9 cellular contexts compared by ENCODE assay signal in the genomic region with DNA sequence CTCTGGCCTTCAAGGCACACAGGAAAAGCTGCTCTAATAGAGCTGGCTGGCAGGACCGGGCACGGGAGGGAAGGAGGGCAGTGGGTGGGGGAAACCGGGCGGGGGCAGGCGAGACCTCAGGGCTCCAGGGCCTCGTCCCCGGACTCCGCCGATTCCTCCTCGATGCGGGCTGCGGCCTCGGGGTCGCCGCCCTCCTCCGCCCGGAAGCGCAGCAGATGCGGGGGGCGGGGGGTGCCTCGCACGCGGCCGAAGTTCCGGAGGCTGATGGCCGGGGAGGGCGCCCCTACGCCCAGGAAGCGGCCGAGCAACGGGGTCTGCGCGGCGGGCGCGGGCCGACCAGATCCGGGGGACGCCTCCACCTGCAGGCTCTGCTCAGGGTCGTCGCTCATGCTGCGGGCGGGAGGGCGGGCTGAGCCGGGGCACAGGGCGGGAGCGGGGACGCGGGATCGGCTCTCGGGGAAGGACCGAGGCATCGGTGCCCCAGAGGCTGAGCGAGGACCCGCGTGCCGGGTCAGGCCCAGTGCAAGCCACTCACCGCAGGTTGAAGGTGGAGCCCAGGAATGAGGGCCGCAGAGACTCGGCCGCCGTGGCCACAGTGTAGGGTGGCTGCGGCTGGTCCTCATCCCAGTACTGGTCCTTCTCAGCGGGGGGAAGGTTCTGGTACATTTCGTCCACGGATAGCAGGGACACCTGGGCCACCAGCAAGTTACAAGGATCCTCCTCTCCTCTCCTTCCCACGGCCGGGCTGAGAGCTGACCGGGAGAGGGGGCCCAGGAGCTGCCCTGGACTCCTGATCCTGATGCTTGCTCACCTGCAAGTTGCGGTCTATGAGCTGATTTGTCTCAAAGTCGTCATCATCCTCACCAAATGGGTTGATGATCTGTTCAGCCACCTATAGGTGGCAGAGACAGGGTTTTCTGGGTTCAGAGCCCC. TPM values are rescaled to one million over a fixed set of nuclear protein-coding genes. Genes with fewer than 3 reads are reported as not detected.
DNase-seq lines count a peak whose midpoint lies in the region; ATAC-seq and TF ChIP-seq lines count a peak whose summit lies in the region.
"Had no signal": no experiment of that assay in that cellular context is flagged by ENCODE, and none has a peak within 500 bp of the region (broad histone marks: within the 10 kb centered on the region; RNA-seq: fewer than 3 reads in every experiment).

No MANE protein-coding gene starts in this region.

- ATAC-seq in mucosa of descending colon = peak; percentile 27
- no peak for ATAC-seq in GM18907 (IDR thresholded peaks at IDR 0.05; ENCODE audit: unreplicated experiment)

- TF ChIP-seq CTCF in coronary artery (IDR thresholded peaks at IDR 0.05) (no peak), mucosa of descending colon (IDR thresholded peaks at IDR 0.05) (no peak)

- no peaks in the 10 kb centered on the region for H3K36me3 ChIP-seq in mucosa of descending colon (ENCODE audit: low read depth)

- peak overlapping the region; percentile 69 for H3K4me3 ChIP-seq in coronary artery
- no peak overlapping the region for H3K4me3 ChIP-seq in mucosa of descending colon

- peak; percentile 28 for DNase-seq in EH (ENCODE audit: low read depth)
- peak; percentile 25 for DNase-seq in NCI-H1092 treated with DMSO at 0.1 percent for 48 hours (lab: John Stamatoyannopoulos, UW)
- no peak for DNase-seq in coronary artery (ENCODE audit: low spot score)
- peak in 1 of 3 donors; percentile 66 for DNase-seq in mucosa of descending colon
- DNase-seq in NCI-H2029 (lab: John Stamatoyannopoulos, UW) = no peak
- no peak for DNase-seq in central memory CD4-positive, alpha-beta T cell
- DNase-seq in T1000 (lab: John Stamatoyannopoulos, UW) = no peak

- intact Hi-C loops in mucosa of descending colon (cut with DNase I, micrococcal nuclease) = loop anchor here in 1 of 2 donors (10.0 kb wide), 1 partner anchor 50 kb away; no protein-coding TSS in a partner anchor

- peak overlapping the region; percentile 7 to 26 for H3K27ac ChIP-seq in coronary artery

- H3K9me3 ChIP-seq in mucosa of descending colon = no peaks in the 10 kb centered on the region

- H3K4me1 ChIP-seq in mucosa of descending colon (ENCODE audit: low read depth) = peaks cover 16% of the 10 kb centered on the region

RNA-seq across cellular contexts. Expression of a gene that starts 3.6 kb away (rescaled TPM):
- 100 to 1,000 TPM in 1 of 3 donors, 10 to 100 TPM in 2; 35.1 to 179 (median 94.0) TPM for total RNA-seq in mucosa of descending colon
- total RNA-seq: NCI-H460 had no signal

RNA-seq across cellular contexts. Expression of a gene that starts 9.0 kb away (rescaled TPM):
- 1,000 to 10,000 TPM; 1,308 to 1,364 (median 1,337) TPM for total RNA-seq in mucosa of descending colon

RNA-seq across cellular contexts. Expression of a gene that starts 15.8 kb away (rescaled TPM):
- total RNA-seq in mucosa of descending colon = 10 to 100 TPM in 2 of 3 donors, 1 to 10 TPM in 1; 6.4 to 14.5 (median 12.0) TPM

RNA-seq across cellular contexts. Expression of a gene that starts 22.8 kb away (rescaled TPM):
- 1 to 10 TPM in 1 of 3 donors, under 1 TPM in 1, not detected in 1; 0.67 to 1.6 TPM for total RNA-seq in mucosa of descending colon

RNA-seq across cellular contexts. Expression of a gene that starts 24.0 kb away (rescaled TPM):
- total RNA-seq in mucosa of descending colon = 1 to 10 TPM; 2.8 to 4.4 (median 3.2) TPM

Comparison
In these comparisons a context has a peak if more than half of its experiments do, and no peak if none do; other contexts are left out.
1. DNase-seq: peak in EH (single experiment) and NCI-H1092 treated with DMSO at 0.1 percent for 48 hours (single experiment); none in coronary artery (single experiment), NCI-H2029 (single experiment), central memory CD4-positive, alpha-beta T cell (single experiment) and T1000 (single experiment).